In the genomic region with DNA sequence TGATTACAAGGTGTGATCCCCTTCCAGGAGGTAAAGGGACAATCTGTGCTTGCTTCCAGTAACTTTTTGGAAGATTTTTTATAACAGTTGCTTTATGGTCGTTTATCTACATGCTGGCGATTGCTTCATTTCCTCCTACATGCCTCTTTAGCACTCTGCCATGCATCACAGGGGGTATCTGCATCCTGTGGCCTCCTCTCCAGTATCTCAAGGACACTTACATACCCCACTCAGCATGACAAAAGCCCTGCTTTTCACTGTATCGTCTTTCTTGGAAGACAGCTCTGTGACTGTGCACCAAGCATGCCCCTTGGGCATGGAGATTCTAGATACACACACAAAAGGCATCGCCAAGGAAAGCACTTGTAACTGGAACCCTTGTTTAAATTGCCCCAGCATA, we compare ENCODE assay signal across 17 cellular contexts. TPM values are rescaled to one million over a fixed set of nuclear protein-coding genes. Genes with fewer than 3 reads are reported as not detected.
DNase-seq lines count a peak whose midpoint lies in the region; ATAC-seq and TF ChIP-seq lines count a peak whose summit lies in the region.
"Had no signal": no experiment of that assay in that cellular context is flagged by ENCODE, and none has a peak within 500 bp of the region (broad histone marks: within the 10 kb centered on the region; RNA-seq: fewer than 3 reads in every experiment).

No MANE protein-coding gene starts in this region.

- H3K36me3 ChIP-seq in Loucy (ENCODE audit: insufficient read depth, low read length) (no peaks in the 10 kb centered on the region), neural progenitor cell (no peaks in the 10 kb centered on the region)

- H3K9me3 Mint-ChIP-seq in activated T-helper 17 cell treated with anti-CD3 and anti-CD28 coated beads, Interleukin-2, amount 50 U/mL, for 72 hours, result no peaks in the 10 kb centered on the region
- H3K9me3 Mint-ChIP-seq in neural progenitor cell, result no peaks in the 10 kb centered on the region
- H3K9me3 Mint-ChIP-seq: CD4-positive, alpha-beta T cell had no signal

- H2AFZ ChIP-seq in Loucy (ENCODE audit: low read length), result peak overlapping the region; percentile 49
- peak overlapping the region; percentile 99 for H2AFZ ChIP-seq in neural progenitor cell (replicated peaks)

- no peak overlapping the region for H3K4me3 Mint-ChIP-seq in activated T-helper 17 cell treated with anti-CD3 and anti-CD28 coated beads, Interleukin-2, amount 50 U/mL, for 72 hours
- no peak overlapping the region for H3K4me3 Mint-ChIP-seq in neural progenitor cell
- H3K4me3 Mint-ChIP-seq: CD4-positive, alpha-beta T cell had no signal

- TF ChIP-seq CTCF in Loucy (conservative IDR thresholded peaks at IDR 0.05; ENCODE audit: low read length), result no peak
- TF ChIP-seq CTCF in neural progenitor cell (IDR thresholded peaks at IDR 0.05), result no peak

- H3K36me3 Mint-ChIP-seq in activated T-helper 17 cell treated with anti-CD3 and anti-CD28 coated beads, Interleukin-2, amount 50 U/mL, for 72 hours (ENCODE audit: low read depth), result peaks cover 6% of the 10 kb centered on the region
- no peaks in the 10 kb centered on the region for H3K36me3 Mint-ChIP-seq in neural progenitor cell

- no peaks in the 10 kb centered on the region for H3K9me3 ChIP-seq in Loucy (ENCODE audit: insufficient read depth, low read depth, low read length)
- H3K9me3 ChIP-seq in neural progenitor cell (ENCODE audit: low read depth), result no peaks in the 10 kb centered on the region

- no peak overlapping the region for H3K27ac ChIP-seq in neural progenitor cell

- no peaks in the 10 kb centered on the region for H3K79me2 ChIP-seq in Loucy (ENCODE audit: insufficient read depth, low read length)
- no peaks in the 10 kb centered on the region for H3K79me2 ChIP-seq in neural progenitor cell (ENCODE audit: low read depth)

- no peaks in the 10 kb centered on the region for H3K27me3 Mint-ChIP-seq in activated T-helper 17 cell treated with anti-CD3 and anti-CD28 coated beads, Interleukin-2, amount 50 U/mL, for 72 hours
- H3K27me3 Mint-ChIP-seq in neural progenitor cell (ENCODE audit: insufficient read depth, low read depth), result peaks cover 2% of the 10 kb centered on the region
- H3K27me3 Mint-ChIP-seq: CD4-positive, alpha-beta T cell had no signal

- H3K27ac Mint-ChIP-seq in activated T-helper 17 cell treated with anti-CD3 and anti-CD28 coated beads, Interleukin-2, amount 50 U/mL, for 72 hours, result peak overlapping the region; percentile 20
- peak overlapping the region; percentile 72 for H3K27ac Mint-ChIP-seq in neural progenitor cell
- H3K27ac Mint-ChIP-seq: CD4-positive, alpha-beta T cell had no signal

- DNase-seq in DMS79 (lab: John Stamatoyannopoulos, UW) (peak; percentile 59), neural progenitor cell (ENCODE audit: low spot score) (no peak), DMS 273 (lab: John Stamatoyannopoulos, UW; ENCODE audit: unreplicated experiment) (no peak), NCI-H2171 (lab: John Stamatoyannopoulos, UW) (no peak), NCI-H128 (lab: John Stamatoyannopoulos, UW; ENCODE audit: unreplicated experiment) (no peak)
- DNase-seq: AML-193; CD4-positive, alpha-beta T cell; KG1; NCI-H1092 treated with DMSO at 0.1 percent for 48 hours; NCI-H187; NCI-H2171 treated with DMSO at 0.1 percent for 48 hours; NCI-H510A; SIG-M5 had no signal

- peak overlapping the region; percentile 10 for H3K9ac ChIP-seq in Loucy (ENCODE audit: low read depth, low read length, poor library complexity, severe bottlenecking)
- H3K9ac ChIP-seq in neural progenitor cell, result no peak overlapping the region

- H3K27me3 ChIP-seq in Loucy (ENCODE audit: insufficient read depth, low read length, poor library complexity, severe bottlenecking) (no peaks in the 10 kb centered on the region), neural progenitor cell (no peaks in the 10 kb centered on the region)

- H4K20me1 ChIP-seq in Loucy (ENCODE audit: insufficient read depth, low read length, poor library complexity, severe bottlenecking) (no peaks in the 10 kb centered on the region), neural progenitor cell (ENCODE audit: low read depth) (no peaks in the 10 kb centered on the region)

- H3K9me2 ChIP-seq in Loucy (replicated peaks; ENCODE audit: low read depth, low read length), result no peaks in the 10 kb centered on the region

- ATAC-seq in activated T-helper 17 cell treated with anti-CD3 and anti-CD28 coated beads, Interleukin-2, amount 50 U/mL, for 72 hours (replicated peaks), result no peak
- ATAC-seq in HG02571 (IDR thresholded peaks at IDR 0.05; ENCODE audit: unreplicated experiment), result no peak

- H3F3A ChIP-seq in Loucy (ENCODE audit: low read depth) (no peaks in the 10 kb centered on the region), neural progenitor cell (ENCODE audit: low read depth) (no peaks in the 10 kb centered on the region)

- H3K4me3 ChIP-seq in Loucy (ENCODE audit: low read length, poor library complexity, severe bottlenecking) (no peak overlapping the region), neural progenitor cell (no peak overlapping the region)

- H3K4me1 Mint-ChIP-seq in activated T-helper 17 cell treated with anti-CD3 and anti-CD28 coated beads, Interleukin-2, amount 50 U/mL, for 72 hours, result no peaks in the 10 kb centered on the region
- peaks cover 3% of the 10 kb centered on the region for H3K4me1 Mint-ChIP-seq in neural progenitor cell

- H3K4me2 ChIP-seq in Loucy (ENCODE audit: low read depth, low read length, poor library complexity, severe bottlenecking) (peak overlapping the region; percentile 6), neural progenitor cell (no peak overlapping the region)

- peaks cover 22% of the 10 kb centered on the region for H3K4me1 ChIP-seq in Loucy (ENCODE audit: insufficient read depth, low read length, poor library complexity, severe bottlenecking)
- H3K4me1 ChIP-seq in neural progenitor cell, result peaks cover 8% of the 10 kb centered on the region

RNA-seq across cellular contexts. Expression of a gene that starts 25.3 kb away (rescaled TPM):
- total RNA-seq in activated T-helper 17 cell treated with anti-CD3 and anti-CD28 coated beads, Interleukin-2, amount 50 U/mL, for 72 hours, result 1 to 10 TPM; 3.2 to 4.6 TPM
- 0.37 TPM in 1 of 2 replicates, not detected in the other for total RNA-seq in neural progenitor cell (ENCODE audit: low replicate concordance)
- total RNA-seq: RPMI7951 had no signal
